Comparison of ENCODE assay signal across 10 cellular contexts in genomic region chr1:173195596-173196088, GRCh38. TPM values are rescaled to one million over a fixed set of nuclear protein-coding genes. Genes with fewer than 3 reads are reported as not detected.
A peak's percentile ranks its signal among the peaks of the same experiment; 100 is the strongest.
DNase-seq lines count a peak whose midpoint lies in the region; ATAC-seq and TF ChIP-seq lines count a peak whose summit lies in the region.
"Had no signal": no experiment of that assay in that cellular context is flagged by ENCODE, and none has a peak within 500 bp of the region (broad histone marks: within the 10 kb centered on the region; RNA-seq: fewer than 3 reads in every experiment).

No MANE protein-coding gene starts in this region.

- H3K4me1 Mint-ChIP-seq in CD8-positive, alpha-beta T cell (ENCODE audit: low read depth), result peaks cover 12% of the 10 kb centered on the region

- peaks cover 9% of the 10 kb centered on the region for H3K4me1 ChIP-seq in CD8-positive, alpha-beta T cell (ENCODE audit: insufficient read depth, low read length)

- no peak overlapping the region for H3K27ac ChIP-seq in CD8-positive, alpha-beta T cell (ENCODE audit: low read depth, low read length)
- H3K27ac ChIP-seq: suprapubic skin had no signal

- no peaks in the 10 kb centered on the region for H3K36me3 Mint-ChIP-seq in CD8-positive, alpha-beta T cell

- H3K27ac Mint-ChIP-seq in CD8-positive, alpha-beta T cell, result no peak overlapping the region

- H3K9me3 Mint-ChIP-seq in CD8-positive, alpha-beta T cell, result no peaks in the 10 kb centered on the region

- H3K27me3 ChIP-seq in CD8-positive, alpha-beta T cell (ENCODE audit: insufficient read depth, low read length), result no peaks in the 10 kb centered on the region
- H3K27me3 ChIP-seq: suprapubic skin had no signal

- POLR2A ChIA-PET in CD8-positive, alpha-beta T cell (lab: Charles Lee), result no interaction called here

- no peaks in the 10 kb centered on the region for H3K36me3 ChIP-seq in CD8-positive, alpha-beta T cell (ENCODE audit: insufficient read depth, low read length)
- H3K36me3 ChIP-seq: suprapubic skin had no signal

- CTCF ChIA-PET in CD8-positive, alpha-beta T cell (lab: Charles Lee), result interaction anchor here (0.6 to 1.2 kb wide), 2 partner anchors 369 to 454 kb away, joined by 4 read pairs; no protein-coding TSS in a partner anchor

- DNase-seq in CD8-positive, alpha-beta T cell, result peak in 1 of 7 experiments; percentile 18
- peak; percentile 83 for DNase-seq in activated CD8-positive, alpha-beta memory T cell treated with anti-CD3 and anti-CD28 coated beads, Interleukin-2, amount 50 U/mL, for 48 hours
- DNase-seq in NCI-H2029 (lab: John Stamatoyannopoulos, UW), result no peak
- DNase-seq in HPDE6-E6E7 (ENCODE audit: extremely low spot score), result no peak
- no peak for DNase-seq in COLO829 (ENCODE audit: low spot score)
- DNase-seq: glutamatergic neuron had no signal

- H3K9me3 ChIP-seq in CD8-positive, alpha-beta T cell (ENCODE audit: low read length), result no peaks in the 10 kb centered on the region
- H3K9me3 ChIP-seq: suprapubic skin had no signal

- H3K4me3 ChIP-seq in CD8-positive, alpha-beta T cell (ENCODE audit: low read depth, low read length), result no peak overlapping the region
- H3K4me3 ChIP-seq: suprapubic skin had no signal

- no peak overlapping the region for H3K4me3 Mint-ChIP-seq in CD8-positive, alpha-beta T cell

- H3K27me3 Mint-ChIP-seq in CD8-positive, alpha-beta T cell (ENCODE audit: low read depth), result no peaks in the 10 kb centered on the region

- peak; percentile 23 for ATAC-seq in CD8-positive, alpha-beta T cell
- ATAC-seq in GM19351 (IDR thresholded peaks at IDR 0.05; ENCODE audit: unreplicated experiment) (peak; percentile 85), HG03064 (IDR thresholded peaks at IDR 0.05; ENCODE audit: low read depth, unreplicated experiment) (peak; percentile 80), GM21526 (IDR thresholded peaks at IDR 0.05; ENCODE audit: low FRiP score, unreplicated experiment) (no peak)

- TF ChIP-seq CTCF in CD8-positive, alpha-beta T cell (IDR thresholded peaks at IDR 0.05), result no peak

- intact Hi-C loops in CD8-positive, alpha-beta T cell (cut with DNase I, micrococcal nuclease), result no loop called here

RNA-seq across cellular contexts. Expression of gene TNFSF4, which starts 11.5 kb away (rescaled TPM):
- total RNA-seq in CD8-positive, alpha-beta T cell, result under 1 TPM; 0.16 to 0.36 TPM
